ENCODE assay signal across 1 cellular context in genomic region chr1:180290265-180291001, GRCh38.
TF ChIP-seq lines count a peak whose summit lies in the region.

No MANE protein-coding gene starts in this region.

TF ChIP-seq in GM12878, 131 proteins besides CTCF, POLR2A, EP300 and RAD21 (continued from another document):
- no peak for TF ChIP-seq DPF2 (IDR thresholded peaks at IDR 0.05)
- no peak for TF ChIP-seq NBN (IDR thresholded peaks at IDR 0.05)
- no peak for TF ChIP-seq POU2F2 (IDR thresholded peaks at IDR 0.05; ENCODE audit: borderline replicate concordance, low read depth, low read length)
- TF ChIP-seq TCF3 (IDR thresholded peaks at IDR 0.05; ENCODE audit: borderline replicate concordance, insufficient read depth, low read depth, low read length) = no peak
- no peak for TF ChIP-seq ZNF622 (IDR thresholded peaks at IDR 0.05)
- no peak for TF ChIP-seq KLF5 (IDR thresholded peaks at IDR 0.05; ENCODE audit: partially characterized antibody)
- TF ChIP-seq ZNF24 (IDR thresholded peaks at IDR 0.05) = no peak
- no peak for TF ChIP-seq NR2F1 (conservative IDR thresholded peaks at IDR 0.05)
- TF ChIP-seq ZNF207 (IDR thresholded peaks at IDR 0.05; ENCODE audit: borderline replicate concordance) = no peak
